ENCODE assay signal across 1 cellular context in genomic region chr17:46108550-46109110, GRCh38.
TF ChIP-seq lines count a peak whose summit lies in the region.

No MANE protein-coding gene starts in this region.

TF ChIP-seq in H1, 55 proteins besides CTCF, POLR2A, EP300 and RAD21:
- TF ChIP-seq USF2 (IDR thresholded peaks at IDR 0.05; ENCODE audit: low read length), result no peak
- peak; percentile 50; the same call in 1 of the 2 replicates for TF ChIP-seq ATF3 (IDR thresholded peaks at IDR 0.05; ENCODE audit: insufficient read depth, low read depth, low read length)
- no peak for TF ChIP-seq YY1 (IDR thresholded peaks at IDR 0.05; ENCODE audit: low read depth, low read length)
- no peak for TF ChIP-seq ASH2L (IDR thresholded peaks at IDR 0.05; ENCODE audit: low read length)
- peak; percentile 90 for TF ChIP-seq CEBPB (IDR thresholded peaks at IDR 0.05; ENCODE audit: low read depth, low read length)
- TF ChIP-seq GTF2F1 (IDR thresholded peaks at IDR 0.05; ENCODE audit: borderline replicate concordance, low read depth, low read length), result no peak
- TF ChIP-seq FOSL1 (IDR thresholded peaks at IDR 0.05; ENCODE audit: insufficient read depth, low read depth, low read length), result no peak
